ENCODE assay signal across 1 cellular context in genomic region chr17:82898976-82899514, GRCh38.
TF ChIP-seq lines count a peak whose summit lies in the region.

No MANE protein-coding gene starts in this region.

TF ChIP-seq in GM23338, 12 proteins besides CTCF, POLR2A, EP300 and RAD21 (continued from another document):
- TF ChIP-seq ZNF462 (CRISPR knock-in tag; IDR thresholded peaks at IDR 0.05) (no peak), NANOG (IDR thresholded peaks at IDR 0.05; ENCODE audit: borderline replicate concordance) (no peak), EZH2 (IDR thresholded peaks at IDR 0.05; ENCODE audit: low read depth, unreplicated experiment) (no peak), ZNF114 (CRISPR knock-in tag; IDR thresholded peaks at IDR 0.05) (no peak)
